Comparison of ENCODE assay signal across 1 cellular context in the genomic region with DNA sequence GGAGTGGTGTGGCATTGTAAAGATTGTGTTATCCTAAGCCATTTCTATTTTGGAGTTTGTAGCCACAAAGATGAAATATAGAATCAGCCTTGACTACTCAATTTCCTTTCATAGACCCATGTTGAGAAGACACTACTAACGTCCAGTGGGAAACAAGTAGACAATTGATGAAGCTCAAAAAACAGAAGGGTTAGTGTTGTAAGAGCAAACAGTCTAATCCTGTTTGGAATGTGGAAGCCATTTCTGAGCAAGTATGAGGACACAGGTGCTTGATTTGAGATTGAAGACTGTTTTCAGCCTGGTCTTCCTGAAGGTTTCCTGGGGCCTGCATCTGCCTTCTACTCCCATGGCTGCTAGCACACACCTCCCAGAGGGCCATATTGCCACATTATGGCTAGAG.
TF ChIP-seq lines count a peak whose summit lies in the region.

No MANE protein-coding gene starts in this region.

TF ChIP-seq in HepG2, 621 proteins besides CTCF, POLR2A, EP300 and RAD21 (continued from another document and continues in another):
- TF ChIP-seq, protein P1, sequence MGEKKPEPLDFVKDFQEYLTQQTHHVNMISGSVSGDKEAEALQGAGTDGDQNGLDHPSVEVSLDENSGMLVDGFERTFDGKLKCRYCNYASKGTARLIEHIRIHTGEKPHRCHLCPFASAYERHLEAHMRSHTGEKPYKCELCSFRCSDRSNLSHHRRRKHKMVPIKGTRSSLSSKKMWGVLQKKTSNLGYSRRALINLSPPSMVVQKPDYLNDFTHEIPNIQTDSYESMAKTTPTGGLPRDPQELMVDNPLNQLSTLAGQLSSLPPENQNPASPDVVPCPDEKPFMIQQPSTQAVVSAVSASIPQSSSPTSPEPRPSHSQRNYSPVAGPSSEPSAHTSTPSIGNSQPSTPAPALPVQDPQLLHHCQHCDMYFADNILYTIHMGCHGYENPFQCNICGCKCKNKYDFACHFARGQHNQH (CRISPR knock-in tag; IDR thresholded peaks at IDR 0.05), result peak; percentile 75; the same call in 1 of the 2 replicates
- TF ChIP-seq ARNT2 (CRISPR knock-in tag; IDR thresholded peaks at IDR 0.05; ENCODE audit: low read depth) (0 out of 2 replicates have a peak, but pooled peaks have one; percentile 6), ZNF317 (CRISPR knock-in tag; IDR thresholded peaks at IDR 0.05) (no peak), GTF3A (CRISPR knock-in tag; conservative IDR thresholded peaks at IDR 0.05) (no peak), ZBTB7B (CRISPR knock-in tag; IDR thresholded peaks at IDR 0.05) (no peak; the same call in 1 of the 2 replicates), FOXA1 (IDR thresholded peaks at IDR 0.05) (no peak), FOXA1 (CRISPR knock-in tag; IDR thresholded peaks at IDR 0.05) (peak; percentile 93), EHMT2 (IDR thresholded peaks at IDR 0.05; ENCODE audit: borderline replicate concordance, low read depth, low read length) (peak; percentile 83; the same call in 1 of the 2 replicates), FOXP1 (IDR thresholded peaks at IDR 0.05) (no peak), FOXP1 (CRISPR knock-in tag; IDR thresholded peaks at IDR 0.05) (peak; percentile 75; the same call in 1 of the 2 replicates), CBX2 (IDR thresholded peaks at IDR 0.05; ENCODE audit: low read depth, low read length) (no peak), CBX2 (CRISPR knock-in tag; IDR thresholded peaks at IDR 0.05; ENCODE audit: low read depth) (no peak), NFE2L2 (IDR thresholded peaks at IDR 0.05; ENCODE audit: low read length) (no peak), ZNF772 (CRISPR knock-in tag; IDR thresholded peaks at IDR 0.05) (peak; percentile 50; the same call in 1 of the 2 replicates), DPF2 (CRISPR knock-in tag; IDR thresholded peaks at IDR 0.05; ENCODE audit: borderline replicate concordance, low read depth) (peak; percentile 91), ZNF792 (CRISPR knock-in tag; IDR thresholded peaks at IDR 0.05) (peak; percentile 94), SNRNP70 (IDR thresholded peaks at IDR 0.05; ENCODE audit: low read depth, low read length) (no peak), HNRNPUL1 (IDR thresholded peaks at IDR 0.05; ENCODE audit: low read depth, low read length) (no peak), GFI1 (CRISPR knock-in tag; IDR thresholded peaks at IDR 0.05; ENCODE audit: borderline replicate concordance) (peak; percentile 70; the same call in 1 of the 2 replicates), TARDBP (CRISPR knock-in tag; IDR thresholded peaks at IDR 0.05) (peak; percentile 89), ZFP1 (CRISPR knock-in tag; IDR thresholded peaks at IDR 0.05) (0 out of 2 replicates have a peak, but pooled peaks have one; percentile 42)
- TF ChIP-seq, protein P2, sequence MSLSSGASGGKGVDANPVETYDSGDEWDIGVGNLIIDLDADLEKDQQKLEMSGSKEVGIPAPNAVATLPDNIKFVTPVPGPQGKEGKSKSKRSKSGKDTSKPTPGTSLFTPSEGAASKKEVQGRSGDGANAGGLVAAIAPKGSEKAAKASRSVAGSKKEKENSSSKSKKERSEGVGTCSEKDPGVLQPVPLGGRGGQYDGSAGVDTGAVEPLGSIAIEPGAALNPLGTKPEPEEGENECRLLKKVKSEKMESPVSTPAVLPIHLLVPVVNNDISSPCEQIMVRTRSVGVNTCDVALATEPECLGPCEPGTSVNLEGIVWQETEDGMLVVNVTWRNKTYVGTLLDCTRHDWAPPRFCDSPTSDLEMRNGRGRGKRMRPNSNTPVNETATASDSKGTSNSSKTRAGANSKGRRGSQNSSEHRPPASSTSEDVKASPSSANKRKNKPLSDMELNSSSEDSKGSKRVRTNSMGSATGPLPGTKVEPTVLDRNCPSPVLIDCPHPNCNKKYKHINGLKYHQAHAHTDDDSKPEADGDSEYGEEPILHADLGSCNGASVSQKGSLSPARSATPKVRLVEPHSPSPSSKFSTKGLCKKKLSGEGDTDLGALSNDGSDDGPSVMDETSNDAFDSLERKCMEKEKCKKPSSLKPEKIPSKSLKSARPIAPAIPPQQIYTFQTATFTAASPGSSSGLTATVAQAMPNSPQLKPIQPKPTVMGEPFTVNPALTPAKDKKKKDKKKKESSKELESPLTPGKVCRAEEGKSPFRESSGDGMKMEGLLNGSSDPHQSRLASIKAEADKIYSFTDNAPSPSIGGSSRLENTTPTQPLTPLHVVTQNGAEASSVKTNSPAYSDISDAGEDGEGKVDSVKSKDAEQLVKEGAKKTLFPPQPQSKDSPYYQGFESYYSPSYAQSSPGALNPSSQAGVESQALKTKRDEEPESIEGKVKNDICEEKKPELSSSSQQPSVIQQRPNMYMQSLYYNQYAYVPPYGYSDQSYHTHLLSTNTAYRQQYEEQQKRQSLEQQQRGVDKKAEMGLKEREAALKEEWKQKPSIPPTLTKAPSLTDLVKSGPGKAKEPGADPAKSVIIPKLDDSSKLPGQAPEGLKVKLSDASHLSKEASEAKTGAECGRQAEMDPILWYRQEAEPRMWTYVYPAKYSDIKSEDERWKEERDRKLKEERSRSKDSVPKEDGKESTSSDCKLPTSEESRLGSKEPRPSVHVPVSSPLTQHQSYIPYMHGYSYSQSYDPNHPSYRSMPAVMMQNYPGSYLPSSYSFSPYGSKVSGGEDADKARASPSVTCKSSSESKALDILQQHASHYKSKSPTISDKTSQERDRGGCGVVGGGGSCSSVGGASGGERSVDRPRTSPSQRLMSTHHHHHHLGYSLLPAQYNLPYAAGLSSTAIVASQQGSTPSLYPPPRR (CRISPR knock-in tag; IDR thresholded peaks at IDR 0.05; ENCODE audit: borderline replicate concordance), result peak; percentile 42; the same call in 1 of the 2 replicates
- TF ChIP-seq, protein P3, sequence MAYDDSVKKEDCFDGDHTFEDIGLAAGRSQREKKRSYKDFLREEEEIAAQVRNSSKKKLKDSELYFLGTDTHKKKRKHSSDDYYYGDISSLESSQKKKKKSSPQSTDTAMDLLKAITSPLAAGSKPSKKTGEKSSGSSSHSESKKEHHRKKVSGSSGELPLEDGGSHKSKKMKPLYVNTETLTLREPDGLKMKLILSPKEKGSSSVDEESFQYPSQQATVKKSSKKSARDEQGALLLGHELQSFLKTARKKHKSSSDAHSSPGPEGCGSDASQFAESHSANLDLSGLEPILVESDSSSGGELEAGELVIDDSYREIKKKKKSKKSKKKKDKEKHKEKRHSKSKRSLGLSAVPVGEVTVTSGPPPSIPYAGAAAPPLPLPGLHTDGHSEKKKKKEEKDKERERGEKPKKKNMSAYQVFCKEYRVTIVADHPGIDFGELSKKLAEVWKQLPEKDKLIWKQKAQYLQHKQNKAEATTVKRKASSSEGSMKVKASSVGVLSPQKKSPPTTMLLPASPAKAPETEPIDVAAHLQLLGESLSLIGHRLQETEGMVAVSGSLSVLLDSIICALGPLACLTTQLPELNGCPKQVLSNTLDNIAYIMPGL (CRISPR knock-in tag; IDR thresholded peaks at IDR 0.05; ENCODE audit: borderline replicate concordance in 1 of 2, low read depth in 1 of 2), result peak in 1 of 2 experiments; percentile 32; a peak in 1 of 4 replicates
- TF ChIP-seq, protein P4, sequence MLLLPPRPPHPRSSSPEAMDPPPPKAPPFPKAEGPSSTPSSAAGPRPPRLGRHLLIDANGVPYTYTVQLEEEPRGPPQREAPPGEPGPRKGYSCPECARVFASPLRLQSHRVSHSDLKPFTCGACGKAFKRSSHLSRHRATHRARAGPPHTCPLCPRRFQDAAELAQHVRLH (CRISPR knock-in tag; IDR thresholded peaks at IDR 0.05; ENCODE audit: borderline replicate concordance, low read depth), result no peak
- TF ChIP-seq, protein P5, sequence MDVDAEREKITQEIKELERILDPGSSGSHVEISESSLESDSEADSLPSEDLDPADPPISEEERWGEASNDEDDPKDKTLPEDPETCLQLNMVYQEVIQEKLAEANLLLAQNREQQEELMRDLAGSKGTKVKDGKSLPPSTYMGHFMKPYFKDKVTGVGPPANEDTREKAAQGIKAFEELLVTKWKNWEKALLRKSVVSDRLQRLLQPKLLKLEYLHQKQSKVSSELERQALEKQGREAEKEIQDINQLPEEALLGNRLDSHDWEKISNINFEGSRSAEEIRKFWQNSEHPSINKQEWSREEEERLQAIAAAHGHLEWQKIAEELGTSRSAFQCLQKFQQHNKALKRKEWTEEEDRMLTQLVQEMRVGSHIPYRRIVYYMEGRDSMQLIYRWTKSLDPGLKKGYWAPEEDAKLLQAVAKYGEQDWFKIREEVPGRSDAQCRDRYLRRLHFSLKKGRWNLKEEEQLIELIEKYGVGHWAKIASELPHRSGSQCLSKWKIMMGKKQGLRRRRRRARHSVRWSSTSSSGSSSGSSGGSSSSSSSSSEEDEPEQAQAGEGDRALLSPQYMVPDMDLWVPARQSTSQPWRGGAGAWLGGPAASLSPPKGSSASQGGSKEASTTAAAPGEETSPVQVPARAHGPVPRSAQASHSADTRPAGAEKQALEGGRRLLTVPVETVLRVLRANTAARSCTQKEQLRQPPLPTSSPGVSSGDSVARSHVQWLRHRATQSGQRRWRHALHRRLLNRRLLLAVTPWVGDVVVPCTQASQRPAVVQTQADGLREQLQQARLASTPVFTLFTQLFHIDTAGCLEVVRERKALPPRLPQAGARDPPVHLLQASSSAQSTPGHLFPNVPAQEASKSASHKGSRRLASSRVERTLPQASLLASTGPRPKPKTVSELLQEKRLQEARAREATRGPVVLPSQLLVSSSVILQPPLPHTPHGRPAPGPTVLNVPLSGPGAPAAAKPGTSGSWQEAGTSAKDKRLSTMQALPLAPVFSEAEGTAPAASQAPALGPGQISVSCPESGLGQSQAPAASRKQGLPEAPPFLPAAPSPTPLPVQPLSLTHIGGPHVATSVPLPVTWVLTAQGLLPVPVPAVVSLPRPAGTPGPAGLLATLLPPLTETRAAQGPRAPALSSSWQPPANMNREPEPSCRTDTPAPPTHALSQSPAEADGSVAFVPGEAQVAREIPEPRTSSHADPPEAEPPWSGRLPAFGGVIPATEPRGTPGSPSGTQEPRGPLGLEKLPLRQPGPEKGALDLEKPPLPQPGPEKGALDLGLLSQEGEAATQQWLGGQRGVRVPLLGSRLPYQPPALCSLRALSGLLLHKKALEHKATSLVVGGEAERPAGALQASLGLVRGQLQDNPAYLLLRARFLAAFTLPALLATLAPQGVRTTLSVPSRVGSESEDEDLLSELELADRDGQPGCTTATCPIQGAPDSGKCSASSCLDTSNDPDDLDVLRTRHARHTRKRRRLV (CRISPR knock-in tag; IDR thresholded peaks at IDR 0.05), result no peak
- TF ChIP-seq, protein P6, sequence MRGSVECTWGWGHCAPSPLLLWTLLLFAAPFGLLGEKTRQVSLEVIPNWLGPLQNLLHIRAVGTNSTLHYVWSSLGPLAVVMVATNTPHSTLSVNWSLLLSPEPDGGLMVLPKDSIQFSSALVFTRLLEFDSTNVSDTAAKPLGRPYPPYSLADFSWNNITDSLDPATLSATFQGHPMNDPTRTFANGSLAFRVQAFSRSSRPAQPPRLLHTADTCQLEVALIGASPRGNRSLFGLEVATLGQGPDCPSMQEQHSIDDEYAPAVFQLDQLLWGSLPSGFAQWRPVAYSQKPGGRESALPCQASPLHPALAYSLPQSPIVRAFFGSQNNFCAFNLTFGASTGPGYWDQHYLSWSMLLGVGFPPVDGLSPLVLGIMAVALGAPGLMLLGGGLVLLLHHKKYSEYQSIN (CRISPR knock-in tag; IDR thresholded peaks at IDR 0.05; ENCODE audit: borderline replicate concordance), result no peak
- TF ChIP-seq, protein P7, sequence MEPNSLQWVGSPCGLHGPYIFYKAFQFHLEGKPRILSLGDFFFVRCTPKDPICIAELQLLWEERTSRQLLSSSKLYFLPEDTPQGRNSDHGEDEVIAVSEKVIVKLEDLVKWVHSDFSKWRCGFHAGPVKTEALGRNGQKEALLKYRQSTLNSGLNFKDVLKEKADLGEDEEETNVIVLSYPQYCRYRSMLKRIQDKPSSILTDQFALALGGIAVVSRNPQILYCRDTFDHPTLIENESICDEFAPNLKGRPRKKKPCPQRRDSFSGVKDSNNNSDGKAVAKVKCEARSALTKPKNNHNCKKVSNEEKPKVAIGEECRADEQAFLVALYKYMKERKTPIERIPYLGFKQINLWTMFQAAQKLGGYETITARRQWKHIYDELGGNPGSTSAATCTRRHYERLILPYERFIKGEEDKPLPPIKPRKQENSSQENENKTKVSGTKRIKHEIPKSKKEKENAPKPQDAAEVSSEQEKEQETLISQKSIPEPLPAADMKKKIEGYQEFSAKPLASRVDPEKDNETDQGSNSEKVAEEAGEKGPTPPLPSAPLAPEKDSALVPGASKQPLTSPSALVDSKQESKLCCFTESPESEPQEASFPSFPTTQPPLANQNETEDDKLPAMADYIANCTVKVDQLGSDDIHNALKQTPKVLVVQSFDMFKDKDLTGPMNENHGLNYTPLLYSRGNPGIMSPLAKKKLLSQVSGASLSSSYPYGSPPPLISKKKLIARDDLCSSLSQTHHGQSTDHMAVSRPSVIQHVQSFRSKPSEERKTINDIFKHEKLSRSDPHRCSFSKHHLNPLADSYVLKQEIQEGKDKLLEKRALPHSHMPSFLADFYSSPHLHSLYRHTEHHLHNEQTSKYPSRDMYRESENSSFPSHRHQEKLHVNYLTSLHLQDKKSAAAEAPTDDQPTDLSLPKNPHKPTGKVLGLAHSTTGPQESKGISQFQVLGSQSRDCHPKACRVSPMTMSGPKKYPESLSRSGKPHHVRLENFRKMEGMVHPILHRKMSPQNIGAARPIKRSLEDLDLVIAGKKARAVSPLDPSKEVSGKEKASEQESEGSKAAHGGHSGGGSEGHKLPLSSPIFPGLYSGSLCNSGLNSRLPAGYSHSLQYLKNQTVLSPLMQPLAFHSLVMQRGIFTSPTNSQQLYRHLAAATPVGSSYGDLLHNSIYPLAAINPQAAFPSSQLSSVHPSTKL (CRISPR knock-in tag; IDR thresholded peaks at IDR 0.05), result peak; percentile 96
- TF ChIP-seq, protein P8, sequence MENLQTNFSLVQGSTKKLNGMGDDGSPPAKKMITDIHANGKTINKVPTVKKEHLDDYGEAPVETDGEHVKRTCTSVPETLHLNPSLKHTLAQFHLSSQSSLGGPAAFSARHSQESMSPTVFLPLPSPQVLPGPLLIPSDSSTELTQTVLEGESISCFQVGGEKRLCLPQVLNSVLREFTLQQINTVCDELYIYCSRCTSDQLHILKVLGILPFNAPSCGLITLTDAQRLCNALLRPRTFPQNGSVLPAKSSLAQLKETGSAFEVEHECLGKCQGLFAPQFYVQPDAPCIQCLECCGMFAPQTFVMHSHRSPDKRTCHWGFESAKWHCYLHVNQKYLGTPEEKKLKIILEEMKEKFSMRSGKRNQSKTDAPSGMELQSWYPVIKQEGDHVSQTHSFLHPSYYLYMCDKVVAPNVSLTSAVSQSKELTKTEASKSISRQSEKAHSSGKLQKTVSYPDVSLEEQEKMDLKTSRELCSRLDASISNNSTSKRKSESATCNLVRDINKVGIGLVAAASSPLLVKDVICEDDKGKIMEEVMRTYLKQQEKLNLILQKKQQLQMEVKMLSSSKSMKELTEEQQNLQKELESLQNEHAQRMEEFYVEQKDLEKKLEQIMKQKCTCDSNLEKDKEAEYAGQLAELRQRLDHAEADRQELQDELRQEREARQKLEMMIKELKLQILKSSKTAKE (CRISPR knock-in tag; IDR thresholded peaks at IDR 0.05; ENCODE audit: borderline replicate concordance), result no peak
- TF ChIP-seq, protein P9, sequence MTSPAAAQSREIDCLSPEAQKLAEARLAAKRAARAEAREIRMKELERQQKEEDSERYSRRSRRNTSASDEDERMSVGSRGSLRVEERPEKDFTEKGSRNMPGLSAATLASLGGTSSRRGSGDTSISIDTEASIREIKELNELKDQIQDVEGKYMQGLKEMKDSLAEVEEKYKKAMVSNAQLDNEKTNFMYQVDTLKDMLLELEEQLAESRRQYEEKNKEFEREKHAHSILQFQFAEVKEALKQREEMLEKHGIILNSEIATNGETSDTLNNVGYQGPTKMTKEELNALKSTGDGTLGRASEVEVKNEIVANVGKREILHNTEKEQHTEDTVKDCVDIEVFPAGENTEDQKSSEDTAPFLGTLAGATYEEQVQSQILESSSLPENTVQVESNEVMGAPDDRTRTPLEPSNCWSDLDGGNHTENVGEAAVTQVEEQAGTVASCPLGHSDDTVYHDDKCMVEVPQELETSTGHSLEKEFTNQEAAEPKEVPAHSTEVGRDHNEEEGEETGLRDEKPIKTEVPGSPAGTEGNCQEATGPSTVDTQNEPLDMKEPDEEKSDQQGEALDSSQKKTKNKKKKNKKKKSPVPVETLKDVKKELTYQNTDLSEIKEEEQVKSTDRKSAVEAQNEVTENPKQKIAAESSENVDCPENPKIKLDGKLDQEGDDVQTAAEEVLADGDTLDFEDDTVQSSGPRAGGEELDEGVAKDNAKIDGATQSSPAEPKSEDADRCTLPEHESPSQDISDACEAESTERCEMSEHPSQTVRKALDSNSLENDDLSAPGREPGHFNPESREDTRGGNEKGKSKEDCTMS (CRISPR knock-in tag; conservative IDR thresholded peaks at IDR 0.05), result no peak
